17 cellular contexts compared by ENCODE assay signal in the genomic region with DNA sequence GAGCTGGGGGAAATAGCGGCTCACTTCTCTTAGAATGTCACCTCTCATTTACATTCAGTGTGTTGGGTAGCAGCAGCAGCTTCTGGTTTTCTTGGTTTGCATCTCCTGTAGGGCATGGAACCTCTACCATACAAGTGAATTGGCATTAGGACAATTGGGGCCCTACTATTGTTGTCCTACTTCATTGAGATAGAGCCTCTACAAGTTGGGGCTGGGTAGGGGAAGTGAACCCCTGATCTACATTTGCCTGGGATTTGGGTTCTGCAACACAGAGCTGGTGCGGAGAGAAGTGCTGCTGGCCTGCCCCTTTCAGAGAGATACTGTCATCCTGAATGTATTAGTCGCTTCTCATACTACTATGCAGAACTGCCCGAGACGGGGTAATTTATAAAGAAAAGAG.
"Had no signal": no experiment of that assay in that cellular context is flagged by ENCODE, and none has a peak within 500 bp of the region (broad histone marks: within the 10 kb centered on the region; RNA-seq: fewer than 3 reads in every experiment).

No MANE protein-coding gene starts in this region.

- ATAC-seq: activated naive CD4-positive, alpha-beta T cell treated with anti-CD3 and anti-CD28 coated beads, Interleukin-2, amount 50 U/mL, for 72 hours; foreskin keratinocyte; left lobe of liver; mucosa of descending colon; WTC11 had no signal

- H3K27ac ChIP-seq: foreskin keratinocyte, lower lobe of right lung, thoracic aorta had no signal

- H3K36me3 ChIP-seq: lower lobe of right lung, thoracic aorta had no signal

- H3K4me3 ChIP-seq: lower lobe of right lung, mucosa of descending colon, thoracic aorta had no signal

- H3K4me1 ChIP-seq: foreskin keratinocyte, lower lobe of right lung had no signal

- DNase-seq: activated T-cell treated with anti-CD3 and anti-CD28 coated beads, Interleukin-2, amount 50 U/mL, for 1 hour; aorta; effector memory CD4-positive, alpha-beta T cell; foreskin keratinocyte; immature natural killer cell; lower lobe of right lung; mesendoderm; mucosa of descending colon; occipital lobe; posterior cingulate gyrus; stimulated activated CD4-positive, alpha-beta T cell treated with anti-CD3 and anti-CD28 coated beads, Interleukin-4, amount 100 ng/mL, for 24 hours; stimulated activated naive CD4-positive, alpha-beta T cell treated with Interleukin-2 at 50 U/mL for 16 hours; T-helper 9 cell had no signal
